8 cellular contexts compared by ENCODE assay signal in the genomic region with DNA sequence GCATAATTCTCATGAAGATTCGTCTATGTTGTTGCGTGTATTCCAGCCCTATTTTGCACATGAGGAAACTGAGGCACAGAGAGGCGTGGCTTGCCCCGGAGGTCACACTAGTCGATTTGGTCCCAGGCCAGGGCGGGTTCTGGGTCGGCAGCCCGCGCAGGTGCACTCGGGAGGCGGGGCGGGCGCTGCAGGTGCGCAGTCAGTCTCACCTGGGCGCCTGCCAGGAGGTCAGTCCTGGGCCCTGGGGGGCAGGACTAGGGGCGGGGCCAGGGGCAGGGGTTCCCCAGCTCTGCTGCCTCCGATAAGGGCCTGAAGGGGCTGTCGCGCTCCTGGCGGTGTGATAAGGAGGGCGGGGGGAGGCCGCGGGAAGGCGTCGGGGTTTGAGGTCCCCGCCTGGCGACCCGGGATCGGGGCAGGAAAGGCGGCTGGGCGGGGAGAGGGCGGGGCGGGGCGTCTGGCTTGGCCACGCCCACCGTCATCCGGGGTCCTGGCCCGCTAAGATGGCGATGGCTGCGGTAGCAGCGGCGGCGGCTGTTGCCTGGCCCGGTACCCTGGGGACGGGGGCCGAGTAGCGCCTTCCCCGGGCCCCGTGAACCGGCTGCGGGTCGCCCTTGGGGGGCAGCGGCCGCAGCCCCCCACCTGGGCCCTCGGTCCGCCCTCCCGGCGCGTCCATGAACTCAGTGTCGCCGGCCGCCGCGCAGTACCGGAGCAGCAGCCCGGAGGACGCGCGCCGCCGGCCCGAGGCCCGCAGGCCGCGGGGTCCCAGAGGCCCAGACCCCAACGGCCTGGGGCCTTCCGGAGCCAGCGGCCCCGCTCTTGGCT. TPM values are rescaled to one million over a fixed set of nuclear protein-coding genes. Genes with fewer than 3 reads are reported as not detected.
DNase-seq lines count a peak whose midpoint lies in the region; ATAC-seq and TF ChIP-seq lines count a peak whose summit lies in the region.

A gene (plus strand): TSS at position 485 of the 822 bp plus-strand sequence. CDS start 187 bp downstream, at position 672.

- no peak for TF ChIP-seq RAD21 in HCT116 (IDR thresholded peaks at IDR 0.05; ENCODE audit: low read depth)

- no peaks in the 10 kb centered on the region for H3K9me3 Mint-ChIP-seq in T-helper 1 cell treated with Interleukin-12 subunit alpha and Interleukin-12 subunit beta and Interleukin-4 antibody, amounts not matched to agents 30 μg/mL and 1 μg/mL, for 36 hours
- no peaks in the 10 kb centered on the region for H3K9me3 Mint-ChIP-seq in progenitor cell of endocrine pancreas (ENCODE audit: low read depth)

- peaks cover 27% of the 10 kb centered on the region for H3K36me3 ChIP-seq in DOHH2 (ENCODE audit: control insufficient read depth, low read length)
- H3K36me3 ChIP-seq in HCT116 (ENCODE audit: control insufficient read depth in 1 of 2, insufficient read depth in 2 of 2, low read length in 2 of 2): peaks cover 3% of the 10 kb centered on the region in 2 experiments; a peak in 1 of 4 replicates
- H3K36me3 ChIP-seq in adrenal gland (replicated peaks in 1 of 2): peaks cover 0 to 12% of the 10 kb centered on the region in 2 donors
- H3K36me3 ChIP-seq in left ventricle myocardium inferior: peaks cover 24% of the 10 kb centered on the region
- H3K36me3 ChIP-seq in urinary bladder (ENCODE audit: insufficient read depth): peaks cover under 1% of the 10 kb centered on the region

- peaks cover 4% of the 10 kb centered on the region; the same call in 1 of the 2 replicates for H4K20me1 ChIP-seq in DOHH2 (ENCODE audit: control insufficient read depth, insufficient read depth, low read depth, low read length)
- no peaks in the 10 kb centered on the region for H4K20me1 ChIP-seq in HCT116 (ENCODE audit: insufficient read depth)

- H3K27me3 ChIP-seq in DOHH2 (ENCODE audit: control insufficient read depth, low read length) (peaks cover 13% of the 10 kb centered on the region), HCT116 (ENCODE audit: insufficient read depth, low read length) (no peaks in the 10 kb centered on the region), adrenal gland (no peaks in the 10 kb centered on the region), left ventricle myocardium inferior (ENCODE audit: low read depth) (peaks cover 5% of the 10 kb centered on the region)

- peaks cover 10% of the 10 kb centered on the region for H3K4me1 Mint-ChIP-seq in T-helper 1 cell treated with Interleukin-12 subunit alpha and Interleukin-12 subunit beta and Interleukin-4 antibody, amounts not matched to agents 30 μg/mL and 1 μg/mL, for 36 hours (ENCODE audit: low read depth)
- peaks cover 4% of the 10 kb centered on the region for H3K4me1 Mint-ChIP-seq in progenitor cell of endocrine pancreas (ENCODE audit: low read depth)

- peak; percentile 56 for DNase-seq in HCT116 (ENCODE audit: low read depth, low spot score)
- DNase-seq in NCI-H1105 treated with DMSO at 0.1 percent for 48 hours (lab: John Stamatoyannopoulos, UW): peak; percentile 94
- DNase-seq in adrenal gland: peak; percentile 67 to 86 (median 80)
- DNase-seq in left ventricle myocardium inferior: peak; percentile 81
- DNase-seq in progenitor cell of endocrine pancreas (ENCODE audit: low spot score, unreplicated experiment): peak; percentile 88

- H3K4me2 ChIP-seq in DOHH2 (ENCODE audit: low read length): peak within 1 kb of the TSS; percentile 96
- H3K4me2 ChIP-seq in HCT116 (ENCODE audit: low read length): peak within 1 kb of the TSS; percentile 97

- no TSS peak for BruUV-seq in HCT116 (replicated peaks; lab: Mats Ljungman, UMichigan)

- RAD21 ChIA-PET in HCT116 (lab: Charles Lee; ENCODE audit: low non-redundant PET in 1 of 2, low total read pairs in 2 of 2, uncharacterized antibody in 2 of 2, unreplicated experiment in 2 of 2): interaction anchor here (0.6 to 0.7 kb wide), 2 partner anchors 32 to 102 kb away, joined by 4 to 7 read pairs; no protein-coding TSS in a partner anchor

- intact Hi-C loops in HCT116 (cut with micrococcal nuclease) (loop anchor here (2.0 to 5.0 kb wide), 2 partner anchors 25 to 36 kb away; a partner anchor contains a TSS), adrenal gland (cut with DNase I) (no loop called here), left ventricle myocardium inferior (cut with micrococcal nuclease) (no loop called here)

- H3K9me3 ChIP-seq in DOHH2 (ENCODE audit: control insufficient read depth, insufficient read depth, low read length) (no peaks in the 10 kb centered on the region), HCT116 (ENCODE audit: control insufficient read depth in 1 of 2, insufficient read depth in 1 of 2, low read depth in 1 of 2, low read length in 2 of 2) (no peaks in the 10 kb centered on the region), adrenal gland (replicated peaks in 1 of 3) (no peaks in the 10 kb centered on the region), left ventricle myocardium inferior (replicated peaks) (no peaks in the 10 kb centered on the region)

- H3K27me3 Mint-ChIP-seq in T-helper 1 cell treated with Interleukin-12 subunit alpha and Interleukin-12 subunit beta and Interleukin-4 antibody, amounts not matched to agents 30 μg/mL and 1 μg/mL, for 36 hours (ENCODE audit: low read depth): peaks cover 20% of the 10 kb centered on the region
- H3K27me3 Mint-ChIP-seq in progenitor cell of endocrine pancreas: peaks cover 4% of the 10 kb centered on the region

- TF ChIP-seq POLR2A in HCT116 (IDR thresholded peaks at IDR 0.05; ENCODE audit: borderline replicate concordance, extremely low read depth, insufficient read depth, insufficient read length) (peak; percentile 44), adrenal gland (IDR thresholded peaks at IDR 0.05) (peak; percentile 36 to 75)

- H3F3A ChIP-seq in DOHH2 (ENCODE audit: control insufficient read depth, insufficient read depth): peaks cover 11% of the 10 kb centered on the region

- ATAC-seq in HCT116: peak; percentile 80

- H3K36me3 Mint-ChIP-seq in T-helper 1 cell treated with Interleukin-12 subunit alpha and Interleukin-12 subunit beta and Interleukin-4 antibody, amounts not matched to agents 30 μg/mL and 1 μg/mL, for 36 hours (ENCODE audit: low read depth): peaks cover 3% of the 10 kb centered on the region
- peaks cover 2% of the 10 kb centered on the region for H3K36me3 Mint-ChIP-seq in progenitor cell of endocrine pancreas (ENCODE audit: insufficient read depth)

- CTCF ChIA-PET in HCT116 (lab: Charles Lee): interaction anchor here (0.7 to 3.1 kb wide), 2 partner anchors 9 to 22 kb away, joined by 3 to 15 read pairs; no protein-coding TSS in a partner anchor

- peaks cover 24% of the 10 kb centered on the region for H3K79me2 ChIP-seq in DOHH2 (ENCODE audit: control insufficient read depth, low read length)
- H3K79me2 ChIP-seq in HCT116 (ENCODE audit: insufficient read depth, low read length): peaks cover 24% of the 10 kb centered on the region

- H3K9me2 ChIP-seq in DOHH2 (replicated peaks; ENCODE audit: control insufficient read depth, low read length): no peaks in the 10 kb centered on the region
- H3K9me2 ChIP-seq in HCT116 (ENCODE audit: insufficient read depth): no peaks in the 10 kb centered on the region

- peak within 1 kb of the TSS; percentile 41 for H3K27ac ChIP-seq in DOHH2 (ENCODE audit: low read depth, low read length)
- H3K27ac ChIP-seq in HCT116 (ENCODE audit: low read depth, low read length): peak within 1 kb of the TSS; percentile 91
- peak within 1 kb of the TSS; percentile 57 to 91 (median 90) for H3K27ac ChIP-seq in adrenal gland
- H3K27ac ChIP-seq in left ventricle myocardium inferior (replicated peaks): peak within 1 kb of the TSS; percentile 91
- H3K27ac ChIP-seq in urinary bladder (ENCODE audit: low read depth): peak within 1 kb of the TSS; percentile 93

- H2AFZ ChIP-seq in HCT116 (ENCODE audit: low read depth, low read length, poor library complexity, severe bottlenecking): peak within 1 kb of the TSS; percentile 90

- peak within 1 kb of the TSS; percentile 89 for H3K4me3 Mint-ChIP-seq in T-helper 1 cell treated with Interleukin-12 subunit alpha and Interleukin-12 subunit beta and Interleukin-4 antibody, amounts not matched to agents 30 μg/mL and 1 μg/mL, for 36 hours
- H3K4me3 Mint-ChIP-seq in progenitor cell of endocrine pancreas (ENCODE audit: low read depth): peak within 1 kb of the TSS; percentile 82

- H3K9ac ChIP-seq in HCT116 (ENCODE audit: low read length): peak within 1 kb of the TSS; percentile 92

- peak within 1 kb of the TSS; percentile 80 for H3K27ac Mint-ChIP-seq in T-helper 1 cell treated with Interleukin-12 subunit alpha and Interleukin-12 subunit beta and Interleukin-4 antibody, amounts not matched to agents 30 μg/mL and 1 μg/mL, for 36 hours
- peak within 1 kb of the TSS; percentile 95 for H3K27ac Mint-ChIP-seq in progenitor cell of endocrine pancreas

- H3K4me1 ChIP-seq in DOHH2 (ENCODE audit: control insufficient read depth, low read length): peaks cover 18% of the 10 kb centered on the region
- peaks cover 10 to 24% of the 10 kb centered on the region in 2 experiments; a peak in 3 of 4 replicates for H3K4me1 ChIP-seq in HCT116 (ENCODE audit: control insufficient read depth in 1 of 2, insufficient read depth in 2 of 2, low read length in 2 of 2)
- peaks cover 10 to 18% of the 10 kb centered on the region in 2 donors for H3K4me1 ChIP-seq in adrenal gland (replicated peaks in 1 of 2)
- H3K4me1 ChIP-seq in left ventricle myocardium inferior: peaks cover 30% of the 10 kb centered on the region
- H3K4me1 ChIP-seq in urinary bladder (ENCODE audit: insufficient read depth): peaks cover 2% of the 10 kb centered on the region

- peak within 1 kb of the TSS; percentile 96 for H3K4me3 ChIP-seq in DOHH2 (ENCODE audit: low read length)
- peak within 1 kb of the TSS; percentile 92 to 93 for H3K4me3 ChIP-seq in HCT116 (replicated peaks in 1 of 2; ENCODE audit: low read depth in 1 of 2, low read length in 2 of 2)
- peak within 1 kb of the TSS; percentile 59 to 84 (median 80) for H3K4me3 ChIP-seq in adrenal gland
- H3K4me3 ChIP-seq in left ventricle myocardium inferior: peak within 1 kb of the TSS; percentile 87
- H3K4me3 ChIP-seq in urinary bladder (ENCODE audit: low read depth, low read length): peak within 1 kb of the TSS; percentile 93

- 1 to 3% (median 2%) methylated on average over 5 to 79 of the region's 79 CpGs for WGBS in adrenal gland, 4 donors
- under 1% methylated on average over 79 of the region's 79 CpGs for WGBS in urinary bladder

- TF ChIP-seq CTCF in DOHH2 (IDR thresholded peaks at IDR 0.05; ENCODE audit: low read depth, low read length, poor library complexity, severe bottlenecking): no peak
- no peak for TF ChIP-seq CTCF in HCT116 (IDR thresholded peaks at IDR 0.05 in 2 of 3, conservative IDR thresholded peaks at IDR 0.05 in 1 of 3; ENCODE audit: borderline replicate concordance in 1 of 3, insufficient read depth in 1 of 3, low read depth in 2 of 3, low read length in 2 of 3)
- TF ChIP-seq CTCF in adrenal gland (IDR thresholded peaks at IDR 0.05): no peak
- no peak for TF ChIP-seq CTCF in left ventricle myocardium inferior (IDR thresholded peaks at IDR 0.05; ENCODE audit: borderline replicate concordance)
- no peak for TF ChIP-seq CTCF in progenitor cell of endocrine pancreas (IDR thresholded peaks at IDR 0.05; ENCODE audit: unreplicated experiment)

- POLR2A ChIA-PET in HCT116 (lab: Charles Lee): interaction anchor here (1.1 kb wide), 1 partner anchor 9 kb away, joined by 4 read pairs; no protein-coding TSS in a partner anchor

RNA-seq across cellular contexts. Expression of the gene that starts here (rescaled TPM):
- total RNA-seq in HCT116 (2021; ENCODE audit: unreplicated experiment) (45.4 TPM), adrenal gland (10 to 100 TPM; 26.4 to 93.7 (median 38.5) TPM), left ventricle myocardium inferior (48.7 TPM), progenitor cell of endocrine pancreas (44.9 and 52.6 TPM in 2 replicates), urinary bladder (6.0 TPM)
- 48.3 and 56.9 TPM in 2 replicates for polyA plus RNA-seq in HCT116 (2012)
- polyA plus RNA-seq in adrenal gland (10 to 100 TPM in 2 of 3 donors, 1 to 10 TPM in 1; 7.4 to 58.2 (median 53.2) TPM), urinary bladder (25.9 TPM)

Comparison
In these comparisons a context has a peak if more than half of its experiments do, and no peak if none do; other contexts are left out.
1. Peak in every context shown above with its lines: DNase-seq, ATAC-seq, H3K4me3 ChIP-seq and H3K27ac ChIP-seq.
2. H3K27ac ChIP-seq: peak in every context shown above with its lines; median percentile 93 in urinary bladder; 91 in HCT116; 91 in left ventricle myocardium inferior; 90 in adrenal gland; 41 in DOHH2.